6 cellular contexts compared by ENCODE assay signal in the genomic region with DNA sequence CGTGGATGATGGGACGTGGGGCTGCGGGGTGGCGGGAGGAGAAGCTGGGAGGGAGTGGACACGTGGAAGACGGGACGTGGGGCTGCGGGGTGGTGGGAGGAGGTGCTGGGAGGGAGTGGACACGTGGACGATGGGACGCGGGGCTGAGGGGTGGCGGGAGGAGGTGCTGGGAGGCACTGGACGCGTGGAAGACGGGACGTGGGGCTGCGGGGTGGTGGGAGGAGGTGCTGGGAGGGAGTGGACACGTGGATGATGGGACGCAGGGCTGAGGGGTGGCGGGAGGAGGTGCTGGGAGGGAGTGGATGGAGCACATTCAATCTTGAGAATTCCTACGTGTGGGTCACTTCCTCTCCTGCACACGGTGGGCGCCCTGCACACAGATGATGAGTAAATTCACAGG. TPM values are rescaled to one million over a fixed set of nuclear protein-coding genes. Genes with fewer than 3 reads are reported as not detected.
"Had no signal": no experiment of that assay in that cellular context is flagged by ENCODE, and none has a peak within 500 bp of the region (broad histone marks: within the 10 kb centered on the region; RNA-seq: fewer than 3 reads in every experiment).

No MANE protein-coding gene starts in this region.

RNA-seq across cellular contexts. Expression of a gene that starts 7.2 kb away (rescaled TPM):
- total RNA-seq: GM23248, H4, H7, HT-29, IMR-90, K562 had no signal
- polyA plus RNA-seq: GM23248, IMR-90, K562 had no signal
